ENCODE assay signal across 26 cellular contexts in genomic region chr2:101985101-101985792, GRCh38. TPM values are rescaled to one million over a fixed set of nuclear protein-coding genes. Genes with fewer than 3 reads are reported as not detected.
DNase-seq lines count a peak whose midpoint lies in the region; ATAC-seq, FAIRE-seq and TF ChIP-seq lines count a peak whose summit lies in the region.
"Had no signal": no experiment of that assay in that cellular context is flagged by ENCODE, and none has a peak within 500 bp of the region (broad histone marks: within the 10 kb centered on the region; RNA-seq: fewer than 3 reads in every experiment).

No MANE protein-coding gene starts in this region.

- FAIRE-seq in bronchial epithelial cell (lab: Jason Lieb, UNC), result no peak
- FAIRE-seq: GM12878, K562, urothelium cell line had no signal

- no peaks in the 10 kb centered on the region for H3K9me3 ChIP-seq in mucosa of rectum (ENCODE audit: control insufficient read depth in 2 of 2, low read length in 2 of 2)
- H3K9me3 ChIP-seq: BE2C, left ventricle myocardium inferior, prostate gland, SK-N-SH had no signal

- peak overlapping the region; percentile 80 to 81 for H3K27ac ChIP-seq in mucosa of rectum (ENCODE audit: low read depth in 2 of 2, low read length in 2 of 2)
- H3K27ac ChIP-seq: cardiac muscle cell, hepatocyte, left ventricle myocardium inferior, prostate gland had no signal

- H3K9me3 Mint-ChIP-seq in natural killer cell (no peaks in the 10 kb centered on the region), type B pancreatic cell (no peaks in the 10 kb centered on the region), nephron progenitor cell (no peaks in the 10 kb centered on the region)
- H3K9me3 Mint-ChIP-seq in natural killer cell treated with Interleukin-12 subunit alpha and Interleukin-12 subunit beta and Interleukin-15 and Interleukin-18, amount 100 ng/mL, for 72 hours, result no peaks in the 10 kb centered on the region
- H3K9me3 Mint-ChIP-seq: activated T-cell treated with anti-CD3 and anti-CD28 coated beads, Interleukin-2, amount 50 U/mL, for 72 hours; mesothelial cell of epicardium had no signal

- H3K27ac Mint-ChIP-seq in natural killer cell (peak overlapping the region in 1 of 2 donors; percentile 25), type B pancreatic cell (peak overlapping the region; percentile 27), nephron progenitor cell (no peak overlapping the region)
- peak overlapping the region in 1 of 2 donors; percentile 40 for H3K27ac Mint-ChIP-seq in natural killer cell treated with Interleukin-12 subunit alpha and Interleukin-12 subunit beta and Interleukin-15 and Interleukin-18, amount 100 ng/mL, for 72 hours
- H3K27ac Mint-ChIP-seq: activated T-cell treated with anti-CD3 and anti-CD28 coated beads, Interleukin-2, amount 50 U/mL, for 72 hours; mesothelial cell of epicardium had no signal

- intact Hi-C loops in natural killer cell (cut with micrococcal nuclease), result loop anchor here (5.0 kb wide), 2 partner anchors 372 to 432 kb away; partner anchors contain the start of gene IL18R1

- H3K36me3 ChIP-seq in bronchial epithelial cell (ENCODE audit: control insufficient read depth, insufficient read depth, low read length) (no peaks in the 10 kb centered on the region), mucosa of rectum (ENCODE audit: control insufficient read depth in 2 of 2, insufficient read depth in 2 of 2, low read length in 2 of 2) (no peaks in the 10 kb centered on the region)
- H3K36me3 ChIP-seq: BE2C, cardiac muscle cell, left ventricle myocardium inferior, prostate gland had no signal

- no peak overlapping the region for H3K4me3 ChIP-seq in bronchial epithelial cell (ENCODE audit: low read depth, low read length)
- H3K4me3 ChIP-seq in mucosa of rectum (ENCODE audit: low read length in 2 of 2), result peak overlapping the region in 1 of 2 donors; percentile 19
- H3K4me3 ChIP-seq: cardiac muscle cell, GM12878, hepatocyte, K562, left ventricle myocardium inferior, prostate gland had no signal

- no peak for DNase-seq in natural killer cell
- no peak for DNase-seq in natural killer cell treated with Interleukin-12 subunit alpha and Interleukin-12 subunit beta and Interleukin-15 and Interleukin-18, amount 100 ng/mL, for 72 hours (ENCODE audit: low spot score)
- DNase-seq in bronchial epithelial cell (ENCODE audit: low read depth), result peak; percentile 91
- DNase-seq in type B pancreatic cell (ENCODE audit: extremely low spot score, unreplicated experiment), result no peak
- no peak for DNase-seq in nephron progenitor cell
- DNase-seq in cerebellar cortex (ENCODE audit: low spot score), result no peak
- no peak for DNase-seq in T-helper 9 cell
- DNase-seq: activated CD4-positive, alpha-beta T cell treated with anti-CD3 and anti-CD28 coated beads for 48 hours; activated naive CD4-positive, alpha-beta T cell treated with Interleukin-2 at 50 U/mL for 16 hours; activated T-cell treated with anti-CD3 and anti-CD28 coated beads, Interleukin-2, amount 50 U/mL, for 72 hours; BE2C; left ventricle myocardium inferior; NCI-H524 treated with DMSO at 0.1 percent for 48 hours; SK-N-SH; stimulated activated CD8-positive, alpha-beta memory T cell treated with anti-CD3 and anti-CD28 coated beads, Interleukin-4, amount 100 ng/mL, for 48 hours; T-helper 2 cell had no signal

- H3K36me3 Mint-ChIP-seq in natural killer cell (no peaks in the 10 kb centered on the region), type B pancreatic cell (no peaks in the 10 kb centered on the region), nephron progenitor cell (ENCODE audit: low read depth) (no peaks in the 10 kb centered on the region)
- H3K36me3 Mint-ChIP-seq in natural killer cell treated with Interleukin-12 subunit alpha and Interleukin-12 subunit beta and Interleukin-15 and Interleukin-18, amount 100 ng/mL, for 72 hours, result no peaks in the 10 kb centered on the region
- H3K36me3 Mint-ChIP-seq: mesothelial cell of epicardium had no signal

- TF ChIP-seq CTCF in natural killer cell (IDR thresholded peaks at IDR 0.05) (no peak), bronchial epithelial cell (IDR thresholded peaks at IDR 0.05; ENCODE audit: insufficient read depth, low read length, severe bottlenecking) (no peak), type B pancreatic cell (conservative IDR thresholded peaks at IDR 0.05) (no peak), nephron progenitor cell (IDR thresholded peaks at IDR 0.05) (no peak)

- H3K9ac ChIP-seq in mucosa of rectum (ENCODE audit: low read depth in 1 of 2, low read length in 2 of 2), result peak overlapping the region in 1 of 2 donors; percentile 21
- H3K9ac ChIP-seq: SK-N-SH had no signal

- H3K4me3 Mint-ChIP-seq in natural killer cell (peak overlapping the region; percentile 25), type B pancreatic cell (peak overlapping the region; percentile 24), nephron progenitor cell (no peak overlapping the region)
- no peak overlapping the region for H3K4me3 Mint-ChIP-seq in natural killer cell treated with Interleukin-12 subunit alpha and Interleukin-12 subunit beta and Interleukin-15 and Interleukin-18, amount 100 ng/mL, for 72 hours
- H3K4me3 Mint-ChIP-seq: activated T-cell treated with anti-CD3 and anti-CD28 coated beads, Interleukin-2, amount 50 U/mL, for 72 hours; mesothelial cell of epicardium had no signal

- H3K27me3 Mint-ChIP-seq in natural killer cell (ENCODE audit: low read depth in 2 of 2), result peaks cover 40 to 56% of the 10 kb centered on the region in 2 donors
- peaks cover 32 to 40% of the 10 kb centered on the region in 2 donors for H3K27me3 Mint-ChIP-seq in natural killer cell treated with Interleukin-12 subunit alpha and Interleukin-12 subunit beta and Interleukin-15 and Interleukin-18, amount 100 ng/mL, for 72 hours
- peaks cover 2% of the 10 kb centered on the region for H3K27me3 Mint-ChIP-seq in type B pancreatic cell
- H3K27me3 Mint-ChIP-seq in nephron progenitor cell (ENCODE audit: low read depth, poor library complexity), result no peaks in the 10 kb centered on the region

- H3K4me1 Mint-ChIP-seq in natural killer cell (peaks cover 67 to 74% of the 10 kb centered on the region in 2 donors), type B pancreatic cell (ENCODE audit: unreplicated experiment) (peaks cover 16% of the 10 kb centered on the region), nephron progenitor cell (peaks cover 18% of the 10 kb centered on the region)
- peaks cover 53 to 60% of the 10 kb centered on the region in 2 donors for H3K4me1 Mint-ChIP-seq in natural killer cell treated with Interleukin-12 subunit alpha and Interleukin-12 subunit beta and Interleukin-15 and Interleukin-18, amount 100 ng/mL, for 72 hours (ENCODE audit: low read depth in 2 of 2)

- ATAC-seq in natural killer cell, result no peak
- no peak for ATAC-seq in natural killer cell treated with Interleukin-12 subunit alpha and Interleukin-12 subunit beta and Interleukin-15 and Interleukin-18, amount 100 ng/mL, for 72 hours
- ATAC-seq: activated T-cell treated with anti-CD3 and anti-CD28 coated beads, Interleukin-2, amount 50 U/mL, for 72 hours; GM12878; K562 had no signal

- H3K27me3 ChIP-seq in bronchial epithelial cell (ENCODE audit: control insufficient read depth, insufficient read depth, low read length) (peaks cover 1% of the 10 kb centered on the region), mucosa of rectum (ENCODE audit: control insufficient read depth in 2 of 2, insufficient read depth in 2 of 2, low read length in 2 of 2) (no peaks in the 10 kb centered on the region)
- H3K27me3 ChIP-seq: BE2C, cardiac muscle cell, hepatocyte had no signal

- peaks cover 32 to 39% of the 10 kb centered on the region in 2 donors for H3K4me1 ChIP-seq in mucosa of rectum (ENCODE audit: control insufficient read depth in 2 of 2, insufficient read depth in 2 of 2, low read length in 2 of 2)
- H3K4me1 ChIP-seq: BE2C, prostate gland had no signal

RNA-seq across cellular contexts. Expression of gene IL1R2, which starts 6.5 kb away (rescaled TPM):
- 1 to 10 TPM in 1 of 3 donors, under 1 TPM in 1, not detected in 1; 0.66 to 5.7 TPM for total RNA-seq in natural killer cell
- total RNA-seq in natural killer cell treated with Interleukin-12 subunit alpha and Interleukin-12 subunit beta and Interleukin-15 and Interleukin-18, amount 100 ng/mL, for 72 hours, result not detected
- not detected in 2 replicates for total RNA-seq in bronchial epithelial cell
- 0.48 and 1.2 TPM in 2 replicates for total RNA-seq in type B pancreatic cell (ENCODE audit: low replicate concordance)
- total RNA-seq: cardiac muscle cell, Daoy, fibroblast of villous mesenchyme, K562, mesothelial cell of epicardium had no signal

Comparison
In these comparisons a context has a peak if more than half of its experiments do, and no peak if none do; other contexts are left out.
1. H3K4me3 Mint-ChIP-seq: peak in natural killer cell (single experiment) and type B pancreatic cell (single experiment); none in natural killer cell treated with Interleukin-12 subunit alpha and Interleukin-12 subunit beta and Interleukin-15 and Interleukin-18, amount 100 ng/mL, for 72 hours (single experiment) and nephron progenitor cell (single experiment).